21 cellular contexts compared by ENCODE assay signal in genomic region chr2:59462418-59463197, GRCh38.
DNase-seq lines count a peak whose midpoint lies in the region; ATAC-seq and TF ChIP-seq lines count a peak whose summit lies in the region.
"Had no signal": no experiment of that assay in that cellular context is flagged by ENCODE, and none has a peak within 500 bp of the region (broad histone marks: within the 10 kb centered on the region; RNA-seq: fewer than 3 reads in every experiment).

No MANE protein-coding gene starts in this region.

- H3K9me3 Mint-ChIP-seq in activated CD4-positive, alpha-beta T cell treated with anti-CD3 and anti-CD28 coated beads for 36 hours (ENCODE audit: low read depth) = peaks cover 3% of the 10 kb centered on the region
- H3K9me3 Mint-ChIP-seq in WTC11 = peaks cover 9% of the 10 kb centered on the region
- peaks cover 6% of the 10 kb centered on the region for H3K9me3 Mint-ChIP-seq in neural crest cell
- H3K9me3 Mint-ChIP-seq: naive thymus-derived CD8-positive, alpha-beta T cell had no signal

- no peak overlapping the region for H2AFZ ChIP-seq in Loucy (ENCODE audit: low read length)

- no peaks in the 10 kb centered on the region for H3K36me3 ChIP-seq in Loucy (ENCODE audit: insufficient read depth, low read length)
- H3K36me3 ChIP-seq in effector memory CD4-positive, alpha-beta T cell (ENCODE audit: control insufficient read depth, insufficient read depth, low read length) = no peaks in the 10 kb centered on the region
- H3K36me3 ChIP-seq: prostate gland had no signal

- peaks cover 3% of the 10 kb centered on the region for H3K4me1 Mint-ChIP-seq in activated CD4-positive, alpha-beta T cell treated with anti-CD3 and anti-CD28 coated beads for 36 hours
- H3K4me1 Mint-ChIP-seq in WTC11 (peaks cover 19% of the 10 kb centered on the region), neural crest cell (peaks cover 21% of the 10 kb centered on the region)
- H3K4me1 Mint-ChIP-seq: naive thymus-derived CD8-positive, alpha-beta T cell had no signal

- POLR2A ChIA-PET in activated CD4-positive, alpha-beta T cell treated with anti-CD3 and anti-CD28 coated beads for 36 hours (lab: Charles Lee) = no interaction called here
- POLR2A ChIA-PET in WTC11 (lab: Charles Lee) = interaction anchor here (0.6 kb wide), 1 partner anchor 1098 kb away, joined by 3 read pairs; no protein-coding TSS in a partner anchor

- peak; percentile 81 for ATAC-seq in activated CD4-positive, alpha-beta T cell treated with anti-CD3 and anti-CD28 coated beads for 36 hours
- ATAC-seq in WTC11 = peak; percentile 77
- ATAC-seq in GM19463 (IDR thresholded peaks at IDR 0.05; ENCODE audit: unreplicated experiment) = no peak
- ATAC-seq: naive thymus-derived CD8-positive, alpha-beta T cell; SK-N-SH treated with all-trans-retinoic acid at 6 μM for 48 hours had no signal

- no peak overlapping the region for H3K4me2 ChIP-seq in Loucy (ENCODE audit: low read depth, low read length, poor library complexity, severe bottlenecking)

- H3K27ac Mint-ChIP-seq in activated CD4-positive, alpha-beta T cell treated with anti-CD3 and anti-CD28 coated beads for 36 hours = no peak overlapping the region
- H3K27ac Mint-ChIP-seq in WTC11 (no peak overlapping the region), neural crest cell (ENCODE audit: unreplicated experiment) (no peak overlapping the region)
- H3K27ac Mint-ChIP-seq: naive thymus-derived CD8-positive, alpha-beta T cell had no signal

- no peaks in the 10 kb centered on the region for H3K9me2 ChIP-seq in Loucy (replicated peaks; ENCODE audit: low read depth, low read length)

- intact Hi-C loops in activated CD4-positive, alpha-beta T cell treated with anti-CD3 and anti-CD28 coated beads for 36 hours (cut with DNase I, micrococcal nuclease) = no loop called here

- no peaks in the 10 kb centered on the region for H3K9me3 ChIP-seq in Loucy (ENCODE audit: insufficient read depth, low read depth, low read length)
- no peaks in the 10 kb centered on the region for H3K9me3 ChIP-seq in effector memory CD4-positive, alpha-beta T cell (ENCODE audit: control insufficient read depth, low read length)
- H3K9me3 ChIP-seq: prostate gland had no signal

- H3K4me3 ChIP-seq in Loucy (ENCODE audit: low read length, poor library complexity, severe bottlenecking) = no peak overlapping the region
- no peak overlapping the region for H3K4me3 ChIP-seq in effector memory CD4-positive, alpha-beta T cell (ENCODE audit: insufficient read depth, low read depth, low read length, poor library complexity, severe bottlenecking)
- H3K4me3 ChIP-seq: prostate gland had no signal

- no peak overlapping the region for H3K4me3 Mint-ChIP-seq in activated CD4-positive, alpha-beta T cell treated with anti-CD3 and anti-CD28 coated beads for 36 hours
- H3K4me3 Mint-ChIP-seq in WTC11 = no peak overlapping the region
- no peak overlapping the region for H3K4me3 Mint-ChIP-seq in neural crest cell
- H3K4me3 Mint-ChIP-seq: naive thymus-derived CD8-positive, alpha-beta T cell had no signal

- no peaks in the 10 kb centered on the region for H3K4me1 ChIP-seq in Loucy (ENCODE audit: insufficient read depth, low read length, poor library complexity, severe bottlenecking)
- H3K4me1 ChIP-seq in effector memory CD4-positive, alpha-beta T cell (ENCODE audit: control insufficient read depth, insufficient read depth, low read length, poor library complexity, severe bottlenecking) = no peaks in the 10 kb centered on the region
- H3K4me1 ChIP-seq: prostate gland had no signal

- DNase-seq in activated CD4-positive, alpha-beta T cell treated with anti-CD3 and anti-CD28 coated beads for 36 hours = no peak
- DNase-seq in activated CD4-positive, alpha-beta T cell treated with anti-CD3 and anti-CD28 coated beads, Interleukin-2, amount 50 U/mL, for 1 hour = no peak
- DNase-seq in WTC11 (ENCODE audit: low spot score) = no peak
- DNase-seq in neural crest cell (ENCODE audit: low read depth, low spot score) = no peak
- DNase-seq in effector memory CD4-positive, alpha-beta T cell = no peak
- DNase-seq in putamen (ENCODE audit: low spot score) = no peak
- DNase-seq: ACHN; activated CD4-positive, alpha-beta T cell treated with anti-CD3 and anti-CD28 coated beads for 4 hours; amygdala; GDM1; naive thymus-derived CD8-positive, alpha-beta T cell; NCI-H146; NCI-H226; RPMI8226; stimulated activated CD4-positive, alpha-beta T cell treated with anti-CD3 and anti-CD28 coated beads, Interleukin-4, amount 100 ng/mL, for 4 hours; T1000 had no signal

- CTCF ChIA-PET in activated CD4-positive, alpha-beta T cell treated with anti-CD3 and anti-CD28 coated beads for 36 hours (lab: Charles Lee) = no interaction called here
- CTCF ChIA-PET in WTC11 (lab: Charles Lee) = interaction anchor here (1.1 to 1.5 kb wide), 3 partner anchors 24 to 161 kb away, joined by 3 to 7 read pairs (median 3); no protein-coding TSS in a partner anchor

- TF ChIP-seq CTCF in Loucy (conservative IDR thresholded peaks at IDR 0.05; ENCODE audit: low read length) (peak; percentile 43), WTC11 (IDR thresholded peaks at IDR 0.05) (no peak), neural crest cell (conservative IDR thresholded peaks at IDR 0.05) (peak; percentile 16)

- H3K9ac ChIP-seq in Loucy (ENCODE audit: low read depth, low read length, poor library complexity, severe bottlenecking) = no peak overlapping the region

- no peaks in the 10 kb centered on the region for H3K27me3 Mint-ChIP-seq in activated CD4-positive, alpha-beta T cell treated with anti-CD3 and anti-CD28 coated beads for 36 hours
- H3K27me3 Mint-ChIP-seq in WTC11 (ENCODE audit: low read depth) = no peaks in the 10 kb centered on the region
- no peaks in the 10 kb centered on the region for H3K27me3 Mint-ChIP-seq in neural crest cell (ENCODE audit: low read depth)

- no peaks in the 10 kb centered on the region for H3K36me3 Mint-ChIP-seq in activated CD4-positive, alpha-beta T cell treated with anti-CD3 and anti-CD28 coated beads for 36 hours (ENCODE audit: low read depth)
- H3K36me3 Mint-ChIP-seq in WTC11 (no peaks in the 10 kb centered on the region; the same call in 1 of the 2 replicates), neural crest cell (ENCODE audit: low read depth) (no peaks in the 10 kb centered on the region)
- H3K36me3 Mint-ChIP-seq: naive thymus-derived CD8-positive, alpha-beta T cell had no signal

- no peak overlapping the region for H3K27ac ChIP-seq in effector memory CD4-positive, alpha-beta T cell (ENCODE audit: insufficient read depth, low read length, poor library complexity, severe bottlenecking)
- H3K27ac ChIP-seq: C4-2B, prostate gland had no signal

- no peaks in the 10 kb centered on the region for H3K27me3 ChIP-seq in Loucy (ENCODE audit: insufficient read depth, low read length, poor library complexity, severe bottlenecking)
- no peaks in the 10 kb centered on the region for H3K27me3 ChIP-seq in effector memory CD4-positive, alpha-beta T cell (replicated peaks; ENCODE audit: control insufficient read depth, insufficient read depth, low read length, poor library complexity, severe bottlenecking)

- no peaks in the 10 kb centered on the region for H3K79me2 ChIP-seq in Loucy (ENCODE audit: insufficient read depth, low read length)

- no peaks in the 10 kb centered on the region for H3F3A ChIP-seq in Loucy (ENCODE audit: low read depth)

- H4K20me1 ChIP-seq in Loucy (ENCODE audit: insufficient read depth, low read length, poor library complexity, severe bottlenecking) = no peaks in the 10 kb centered on the region

TF ChIP-seq in WTC11, 78 proteins besides CTCF, POLR2A, EP300 and RAD21 (continues in another document):
- TF ChIP-seq ATF6 (CRISPR knock-in tag; IDR thresholded peaks at IDR 0.05) (no peak), GABPB1 (CRISPR knock-in tag; IDR thresholded peaks at IDR 0.05) (no peak), SOX15 (CRISPR knock-in tag; IDR thresholded peaks at IDR 0.05) (no peak), NR3C1 (CRISPR knock-in tag; conservative IDR thresholded peaks at IDR 0.05; ENCODE audit: low read depth) (no peak), ZNF396 (CRISPR knock-in tag; IDR thresholded peaks at IDR 0.05; ENCODE audit: borderline replicate concordance) (no peak), FOXJ3 (CRISPR knock-in tag; IDR thresholded peaks at IDR 0.05; ENCODE audit: borderline replicate concordance) (no peak), FOXP1 (CRISPR knock-in tag; IDR thresholded peaks at IDR 0.05; ENCODE audit: borderline replicate concordance) (no peak), ESRRA (CRISPR knock-in tag; IDR thresholded peaks at IDR 0.05; ENCODE audit: borderline replicate concordance) (no peak), HMGXB4 (CRISPR knock-in tag; IDR thresholded peaks at IDR 0.05) (no peak), NFATC4 (CRISPR knock-in tag; IDR thresholded peaks at IDR 0.05) (no peak), ZNF423 (CRISPR knock-in tag; IDR thresholded peaks at IDR 0.05) (no peak)
